Comparison of ENCODE assay signal across 32 cellular contexts in the genomic region with DNA sequence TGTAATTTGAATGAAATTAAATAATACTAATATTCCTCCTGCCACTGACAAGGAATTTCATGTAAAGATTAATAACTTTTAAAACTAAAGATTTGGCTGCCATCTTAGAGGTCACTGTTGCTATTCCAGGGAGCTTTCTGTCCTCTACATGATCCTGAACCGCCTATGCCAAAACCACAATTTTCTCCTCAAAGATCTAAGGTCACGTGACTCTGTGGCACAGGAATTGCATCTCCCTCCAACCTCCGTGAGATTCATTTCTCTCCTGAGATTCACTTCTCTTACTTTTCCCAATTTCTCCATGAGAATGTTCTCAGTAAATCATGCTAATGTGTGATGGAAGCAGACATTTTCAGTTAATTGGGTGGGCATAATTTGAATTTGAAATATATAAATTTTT.
"Had no signal": no experiment of that assay in that cellular context is flagged by ENCODE, and none has a peak within 500 bp of the region (broad histone marks: within the 10 kb centered on the region; RNA-seq: fewer than 3 reads in every experiment).

No MANE protein-coding gene starts in this region.

- H3K4me3 ChIP-seq: ascending aorta, breast epithelium, cardiac muscle cell, colonic mucosa, esophagus squamous epithelium, gastroesophageal sphincter, heart right ventricle had no signal

- FAIRE-seq: endometrium, endothelial cell of umbilical vein, TTC549 had no signal

- H3K36me3 ChIP-seq: ascending aorta, breast epithelium, cardiac muscle cell, colonic mucosa, esophagus squamous epithelium, gastroesophageal sphincter, heart right ventricle had no signal

- H3K9me3 ChIP-seq: ascending aorta, breast epithelium, colonic mucosa, esophagus squamous epithelium, gastroesophageal sphincter, heart right ventricle had no signal

- DNase-seq: activated CD4-positive, alpha-beta memory T cell treated with anti-CD3 and anti-CD28 coated beads, Interleukin-2, amount 10 ng/mL, durations not matched to agents 7 days and 5 days; activated CD4-positive, alpha-beta T cell treated with anti-CD3 and anti-CD28 coated beads for 1 hour; activated CD4-positive, alpha-beta T cell treated with anti-CD3 and anti-CD28 coated beads for 4 hours; activated CD4-positive, alpha-beta T cell treated with anti-CD3 and anti-CD28 coated beads, Interleukin-2, amount 10 ng/mL, durations not matched to agents 7 days and 5 days; activated CD4-positive, alpha-beta T cell treated with anti-CD3 and anti-CD28 coated beads, Interleukin-2, amount 50 U/mL, for 4 hours; activated CD8-positive, alpha-beta memory T cell treated with anti-CD3 and anti-CD28 coated beads, Interleukin-2, amount 50 U/mL, for 48 hours; activated gamma-delta T cell; activated naive CD4-positive, alpha-beta T cell; activated naive CD4-positive, alpha-beta T cell treated with anti-CD3 and anti-CD28 coated beads, Interleukin-2, amount 10 ng/mL, durations not matched to agents 7 days and 5 days; activated naive CD8-positive, alpha-beta T cell treated with anti-CD3 and anti-CD28 coated beads, Interleukin-2, amount 10 ng/mL, durations not matched to agents 7 days and 5 days; activated T-cell treated with anti-CD3 and anti-CD28 coated beads for 4 hours; activated T-cell treated with anti-CD3 and anti-CD28 coated beads, Interleukin-2, amount 50 U/mL, for 24 hours; activated T-cell treated with anti-CD3 and anti-CD28 coated beads, Interleukin-2, amount 50 U/mL, for 72 hours; central memory CD4-positive, alpha-beta T cell; cerebellar nuclear complex; colonic mucosa; effector CD8-positive, alpha-beta T cell; esophagus squamous epithelium; foreskin melanocyte; heart right ventricle; T-helper 2 cell had no signal

- H3K27ac ChIP-seq: ascending aorta, breast epithelium, cardiac muscle cell, colonic mucosa, epithelial cell of prostate, esophagus squamous epithelium, gastroesophageal sphincter, heart right ventricle, VCaP had no signal

- ATAC-seq: activated naive CD4-positive, alpha-beta T cell treated with anti-CD3 and anti-CD28 coated beads, Interleukin-2, amount 50 U/mL, for 72 hours; activated T-cell treated with anti-CD3 and anti-CD28 coated beads, Interleukin-2, amount 50 U/mL, for 72 hours; gastroesophageal sphincter; heart right ventricle; WTC11 had no signal

- H3K4me1 ChIP-seq: ascending aorta, breast epithelium, colonic mucosa, esophagus squamous epithelium, gastroesophageal sphincter, heart right ventricle had no signal

- H3K27me3 ChIP-seq: ascending aorta, breast epithelium, cardiac muscle cell, colonic mucosa, esophagus squamous epithelium, gastroesophageal sphincter had no signal
